In the genomic region with DNA sequence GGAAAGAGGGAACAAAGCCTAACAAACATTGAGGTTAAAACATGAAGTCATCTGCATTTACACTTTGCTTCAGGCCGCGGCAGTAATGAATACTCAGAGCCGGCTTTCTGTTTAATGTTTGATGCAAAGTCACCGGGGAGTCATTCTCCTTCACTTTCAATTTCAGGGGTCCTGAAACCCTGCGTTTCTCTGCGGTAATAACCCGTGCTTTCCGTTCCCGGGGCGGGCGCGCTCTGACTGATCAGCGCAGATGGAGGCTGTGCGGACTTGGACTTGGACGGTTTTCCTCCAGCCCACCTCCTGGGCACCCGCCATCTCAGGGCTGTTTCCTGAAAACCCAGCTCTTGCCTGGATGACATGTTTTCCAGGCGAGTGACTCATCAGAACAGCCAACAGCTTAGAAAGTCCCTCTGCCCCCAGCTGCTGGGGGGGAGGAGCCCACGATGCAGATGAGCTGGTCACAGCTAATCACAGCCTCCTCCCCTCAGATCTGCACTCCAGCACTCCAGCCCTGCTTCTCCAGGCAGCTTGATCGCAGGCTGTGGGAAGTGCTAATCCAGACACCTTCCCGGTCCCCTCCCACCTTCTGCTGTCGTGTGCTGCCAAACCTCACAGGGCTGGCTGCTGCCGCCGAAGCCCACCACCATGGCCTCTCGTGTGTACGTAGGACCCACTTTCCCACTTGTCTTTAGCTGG, we compare ENCODE assay signal across 7 cellular contexts.
DNase-seq lines count a peak whose midpoint lies in the region; ATAC-seq and TF ChIP-seq lines count a peak whose summit lies in the region.

No MANE protein-coding gene starts in this region.

- ATAC-seq in GM18519 (IDR thresholded peaks at IDR 0.05; ENCODE audit: low FRiP score, unreplicated experiment) (peak; percentile 51), HG03025 (IDR thresholded peaks at IDR 0.05; ENCODE audit: low FRiP score, unreplicated experiment) (peak; percentile 67)

- H3K9ac ChIP-seq in skeletal muscle satellite cell (ENCODE audit: low read depth, low read length), result peak overlapping the region; percentile 82

- no peaks in the 10 kb centered on the region for H3K9me3 ChIP-seq in WERI-Rb-1 (ENCODE audit: severe bottlenecking)
- no peaks in the 10 kb centered on the region for H3K9me3 ChIP-seq in breast epithelium
- H3K9me3 ChIP-seq in skeletal muscle satellite cell (replicated peaks; ENCODE audit: low read length), result no peaks in the 10 kb centered on the region

- H3K36me3 ChIP-seq in WERI-Rb-1, result peaks cover 11% of the 10 kb centered on the region
- H3K36me3 ChIP-seq in breast epithelium, result no peaks in the 10 kb centered on the region
- H3K36me3 ChIP-seq in skeletal muscle satellite cell (ENCODE audit: insufficient read depth, low read length), result peaks cover 2% of the 10 kb centered on the region

- intact Hi-C loops in breast epithelium (cut with DNase I; ENCODE audit: low total_unique reads), result no loop called here

- H3K27me3 ChIP-seq in WERI-Rb-1 (ENCODE audit: insufficient read depth, low read depth, severe bottlenecking), result no peaks in the 10 kb centered on the region
- no peaks in the 10 kb centered on the region for H3K27me3 ChIP-seq in breast epithelium
- H3K27me3 ChIP-seq in skeletal muscle satellite cell (ENCODE audit: control insufficient read depth, insufficient read depth, low read length), result no peaks in the 10 kb centered on the region

- no peak for TF ChIP-seq CTCF in WERI-Rb-1 (IDR thresholded peaks at IDR 0.05; ENCODE audit: low read depth, low read length)
- TF ChIP-seq CTCF in breast epithelium (IDR thresholded peaks at IDR 0.05), result no peak

- H3K4me1 ChIP-seq in breast epithelium (peaks cover 0 to 4% of the 10 kb centered on the region in 2 donors), skeletal muscle satellite cell (ENCODE audit: control insufficient read depth, insufficient read depth, low read length) (peaks cover 25% of the 10 kb centered on the region)

- H3K4me3 ChIP-seq in WERI-Rb-1 (ENCODE audit: low read depth, low read length) (peak overlapping the region; percentile 57), breast epithelium (peak overlapping the region; percentile 46 to 69 (median 57)), skeletal muscle satellite cell (ENCODE audit: low read length) (peak overlapping the region; percentile 70)

- DNase-seq in NCI-H2081 treated with DMSO at 0.1 percent for 48 hours (lab: John Stamatoyannopoulos, UW), result peak; percentile 82
- peak; percentile 100 for DNase-seq in WERI-Rb-1
- DNase-seq in breast epithelium (ENCODE audit: low spot score in 2 of 2), result peak; percentile 74 to 86
- DNase-seq in iPS-NIHi11 (ENCODE audit: low spot score), result peak; percentile 95

- peak overlapping the region; percentile 88 for H3K4me2 ChIP-seq in skeletal muscle satellite cell (ENCODE audit: low read length)

- H3K27ac ChIP-seq in WERI-Rb-1 (peak overlapping the region; percentile 88), breast epithelium (peak overlapping the region; percentile 89 to 95)

- TF ChIP-seq POLR2A in breast epithelium (IDR thresholded peaks at IDR 0.05), result no peak

Comparison
In these comparisons a context has a peak if more than half of its experiments do, and no peak if none do; other contexts are left out.
1. Peak in every context shown above with its lines: DNase-seq, ATAC-seq, H3K4me3 ChIP-seq and H3K27ac ChIP-seq.